8 cellular contexts compared by ENCODE assay signal in genomic region chr6:43838276-43839036, GRCh38.
DNase-seq lines count a peak whose midpoint lies in the region; ATAC-seq and TF ChIP-seq lines count a peak whose summit lies in the region.

No MANE protein-coding gene starts in this region.

- H3K4me3 ChIP-seq in GM23248 (no peak overlapping the region), RWPE2 (ENCODE audit: severe bottlenecking) (no peak overlapping the region), parathyroid adenoma (ENCODE audit: low read depth, low read length) (peak overlapping the region; percentile 32)

- peak; percentile 70; the same call in 2 of the 3 replicates for ATAC-seq in RWPE2 (ENCODE audit: low read depth)

- no peaks in the 10 kb centered on the region for H3K9me2 ChIP-seq in GM23248 (ENCODE audit: insufficient read depth)

- H3K9ac ChIP-seq in GM23248 (peak overlapping the region; percentile 34; the same call in 1 of the 2 replicates), parathyroid adenoma (no peak overlapping the region)

- H3K4me1 ChIP-seq in GM23248 (ENCODE audit: insufficient read depth): peaks cover 51% of the 10 kb centered on the region
- H3K4me1 ChIP-seq in RWPE2 (ENCODE audit: insufficient read depth, poor library complexity, severe bottlenecking): no peaks in the 10 kb centered on the region
- H3K4me1 ChIP-seq in parathyroid adenoma: peaks cover 5% of the 10 kb centered on the region

- H3K27ac ChIP-seq in GM23248 (peak overlapping the region; percentile 31; the same call in 1 of the 2 replicates), RWPE2 (ENCODE audit: poor library complexity, severe bottlenecking) (no peak overlapping the region), parathyroid adenoma (no peak overlapping the region)

- H3K9me3 ChIP-seq in GM23248 (ENCODE audit: low read depth): no peaks in the 10 kb centered on the region
- H3K9me3 ChIP-seq in RWPE2 (ENCODE audit: severe bottlenecking): no peaks in the 10 kb centered on the region
- no peaks in the 10 kb centered on the region for H3K9me3 ChIP-seq in parathyroid adenoma (ENCODE audit: control insufficient read depth, low read length)

- peak; percentile 46 for TF ChIP-seq CTCF in RWPE2 (IDR thresholded peaks at IDR 0.05; ENCODE audit: poor library complexity, severe bottlenecking)
- TF ChIP-seq CTCF in parathyroid adenoma (IDR thresholded peaks at IDR 0.05): peak; percentile 55

- in situ Hi-C loops in GM23248 (cut with MboI): no loop called here

- H2AFZ ChIP-seq in GM23248: no peak overlapping the region
- H2AFZ ChIP-seq in parathyroid adenoma: peak overlapping the region; percentile 47

- H3K36me3 ChIP-seq in GM23248 (ENCODE audit: low read depth): no peaks in the 10 kb centered on the region
- H3K36me3 ChIP-seq in RWPE2 (ENCODE audit: low read depth): no peaks in the 10 kb centered on the region
- H3K36me3 ChIP-seq in parathyroid adenoma (ENCODE audit: control insufficient read depth, insufficient read depth, low read length): no peaks in the 10 kb centered on the region

- no peak overlapping the region for H3K4me2 ChIP-seq in GM23248 (ENCODE audit: unreplicated experiment)
- H3K4me2 ChIP-seq in parathyroid adenoma (ENCODE audit: low read length): peak overlapping the region; percentile 78

- peaks cover 29% of the 10 kb centered on the region for H3F3A ChIP-seq in GM23248 (ENCODE audit: insufficient read depth)

- DNase-seq in AML-193 (lab: John Stamatoyannopoulos, UW) (peak; percentile 57 to 70), GM23248 (peak; percentile 89), RWPE2 (ENCODE audit: low spot score) (no peak), fibroblast of peridontal ligament (ENCODE audit: extremely low read depth) (peak; percentile 77), globus pallidus (ENCODE audit: low spot score) (no peak), NCI-H446 treated with DMSO at 0.1 percent for 48 hours (lab: John Stamatoyannopoulos, UW) (no peak)
- DNase-seq in stimulated activated naive CD4-positive, alpha-beta T cell treated with Interleukin-2 at 50 U/mL for 16 hours (lab: John Stamatoyannopoulos, UW): no peak

- no peaks in the 10 kb centered on the region for H4K20me1 ChIP-seq in GM23248 (ENCODE audit: insufficient read depth)

- H3K27me3 ChIP-seq in GM23248 (replicated peaks; ENCODE audit: insufficient read depth): no peaks in the 10 kb centered on the region
- no peaks in the 10 kb centered on the region for H3K27me3 ChIP-seq in RWPE2 (ENCODE audit: insufficient read depth, poor library complexity, severe bottlenecking)
- H3K27me3 ChIP-seq in parathyroid adenoma (ENCODE audit: control insufficient read depth, insufficient read depth, low read length): no peaks in the 10 kb centered on the region

- WGBS in GM23248 (ENCODE audit: low coverage in 1 of 2, low lambda C conversion rate in 2 of 2, missing lambda C conversion rate in 2 of 2), 2 experiments: 46 to 47% methylated on average over 9 of the region's 9 CpGs

- H3K79me2 ChIP-seq in GM23248 (ENCODE audit: insufficient read depth) (no peaks in the 10 kb centered on the region), parathyroid adenoma (no peaks in the 10 kb centered on the region)

Comparison
In these comparisons a context has a peak if more than half of its experiments do, and no peak if none do; other contexts are left out.
1. DNase-seq: peak in AML-193 (2 of 2), GM23248 (single experiment) and fibroblast of peridontal ligament (single experiment); none in RWPE2 (single experiment), globus pallidus (single experiment), stimulated activated naive CD4-positive, alpha-beta T cell treated with Interleukin-2 at 50 U/mL for 16 hours (single experiment) and NCI-H446 treated with DMSO at 0.1 percent for 48 hours (single experiment).